11 cellular contexts compared by ENCODE assay signal in genomic region chr1:234476172-234476571, GRCh38. TPM values are rescaled to one million over a fixed set of nuclear protein-coding genes. Genes with fewer than 3 reads are reported as not detected.
A peak's percentile ranks its signal among the peaks of the same experiment; 100 is the strongest.
DNase-seq lines count a peak whose midpoint lies in the region; ATAC-seq, FAIRE-seq and TF ChIP-seq lines count a peak whose summit lies in the region.
"Had no signal": no experiment of that assay in that cellular context is flagged by ENCODE, and none has a peak within 500 bp of the region (broad histone marks: within the 10 kb centered on the region; RNA-seq: fewer than 3 reads in every experiment).

No MANE protein-coding gene starts in this region.

- intact Hi-C loops in HepG2 (cut with micrococcal nuclease; ENCODE audit: unreplicated experiment) (no loop called here), right lobe of liver (cut with DNase I) (no loop called here)

- no peak for TF ChIP-seq EP300 in HepG2 (IDR thresholded peaks at IDR 0.05; ENCODE audit: low read depth in 2 of 2, low read length in 2 of 2)
- TF ChIP-seq EP300 in HepG2 (CRISPR knock-in tag; IDR thresholded peaks at IDR 0.05; ENCODE audit: borderline replicate concordance), result no peak

- POLR2A ChIA-PET in HepG2 (lab: Yijun Ruan, JAX) (no interaction called here), HEK293T (lab: Yijun Ruan, JAX) (no interaction called here)

- DNase-seq in HepG2 (ENCODE audit: low spot score) (no peak), right lobe of liver (no peak), MV-4-11 (lab: John Stamatoyannopoulos, UW) (peak; percentile 45), HPDE6-E6E7 (ENCODE audit: extremely low spot score) (no peak), HEK293T (ENCODE audit: extremely low spot score) (no peak)
- DNase-seq in activated naive CD8-positive, alpha-beta T cell treated with anti-CD3 and anti-CD28 coated beads, Interleukin-2, amount 50 U/mL, for 24 hours, result no peak
- no peak for DNase-seq in activated effector memory CD4-positive, alpha-beta T cell treated with anti-CD3 and anti-CD28 coated beads, Interleukin-2, amount 50 U/mL, for 16 hours
- DNase-seq: activated CD8-positive, alpha-beta memory T cell treated with anti-CD3 and anti-CD28 coated beads, Interleukin-2, amount 50 U/mL, for 4 hours; T-helper 17 cell had no signal

- no peak overlapping the region for H3K9ac ChIP-seq in HepG2 (ENCODE audit: insufficient read depth, low read depth, low read length)

- H3K4me3 ChIP-seq in HepG2 (replicated peaks in 1 of 3; ENCODE audit: insufficient read depth in 1 of 3, low read depth in 2 of 3, low read length in 3 of 3) (no peak overlapping the region), right lobe of liver (no peak overlapping the region)

- H3K4me1 Mint-ChIP-seq in activated naive CD8-positive, alpha-beta T cell treated with anti-CD3 and anti-CD28 coated beads, Interleukin-2, amount 50 U/mL, for 24 hours, result peaks cover 69% of the 10 kb centered on the region

- no peaks in the 10 kb centered on the region for H3K9me3 ChIP-seq in HepG2 (ENCODE audit: low read length)
- H3K9me3 ChIP-seq in right lobe of liver, result no peaks in the 10 kb centered on the region

- H3K79me2 ChIP-seq in HepG2 (ENCODE audit: insufficient read depth, low read length), result peaks cover 39% of the 10 kb centered on the region

- no peak overlapping the region for H3K27ac ChIP-seq in HepG2 (ENCODE audit: extremely low read length, insufficient read depth, low read length)
- no peak overlapping the region for H3K27ac ChIP-seq in right lobe of liver

- H3K27ac Mint-ChIP-seq in activated naive CD8-positive, alpha-beta T cell treated with anti-CD3 and anti-CD28 coated beads, Interleukin-2, amount 50 U/mL, for 24 hours, result peak overlapping the region; percentile 4
- H3K27ac Mint-ChIP-seq: T-helper 17 cell had no signal

- WGBS in HepG2 (ENCODE audit: low lambda C conversion rate), result 76% methylated on average over 5 of the region's 5 CpGs
- WGBS in right lobe of liver (ENCODE audit: insufficient coverage, low coverage, low lambda C conversion rate, missing lambda C conversion rate), result 64% methylated on average over 5 of the region's 5 CpGs

- TF ChIP-seq POLR2A in HepG2 (IDR thresholded peaks at IDR 0.05; ENCODE audit: insufficient read depth in 1 of 2, low read depth in 2 of 2, low read length in 2 of 2), result no peak
- TF ChIP-seq POLR2A in right lobe of liver (IDR thresholded peaks at IDR 0.05), result no peak

- H3K4me1 ChIP-seq in HepG2 (ENCODE audit: insufficient read depth, low read length) (peaks cover 58% of the 10 kb centered on the region), right lobe of liver (peaks cover 0 to 10% (median 0%) of the 10 kb centered on the region in 4 donors)

- no peak for TF ChIP-seq CTCF in HepG2 (CRISPR knock-in tag; IDR thresholded peaks at IDR 0.05)
- TF ChIP-seq CTCF in right lobe of liver (IDR thresholded peaks at IDR 0.05), result no peak

- ATAC-seq in HepG2 (no peak), right lobe of liver (no peak)
- no peak for ATAC-seq in activated naive CD8-positive, alpha-beta T cell treated with anti-CD3 and anti-CD28 coated beads, Interleukin-2, amount 50 U/mL, for 24 hours
- ATAC-seq in activated CD4-positive, CD25-positive, alpha-beta regulatory T cell treated with anti-CD3 and anti-CD28 coated beads, Interleukin-2, amount 50 U/mL, for 24 hours, result no peak
- ATAC-seq: T-helper 17 cell had no signal

- H3K27me3 Mint-ChIP-seq in activated naive CD8-positive, alpha-beta T cell treated with anti-CD3 and anti-CD28 coated beads, Interleukin-2, amount 50 U/mL, for 24 hours, result no peaks in the 10 kb centered on the region
- H3K27me3 Mint-ChIP-seq: T-helper 17 cell had no signal

- TF ChIP-seq RAD21 in HepG2 (CRISPR knock-in tag; IDR thresholded peaks at IDR 0.05), result no peak

- H2AFZ ChIP-seq in HepG2 (ENCODE audit: low read length), result no peak overlapping the region

- H3K4me2 ChIP-seq in HepG2 (ENCODE audit: low read depth, low read length), result peak overlapping the region; percentile 95; the same call in 1 of the 2 replicates

- H3K36me3 ChIP-seq in HepG2 (replicated peaks in 1 of 2; ENCODE audit: control insufficient read depth in 1 of 2, insufficient read depth in 2 of 2, low read length in 2 of 2) (no peaks in the 10 kb centered on the region; a peak in 2 of 5 replicates), right lobe of liver (no peaks in the 10 kb centered on the region)

- no peak for FAIRE-seq in HepG2 (lab: Jason Lieb, UNC)
- FAIRE-seq: endometrium had no signal

- peak overlapping the region; percentile 86 for H3K4me3 Mint-ChIP-seq in activated naive CD8-positive, alpha-beta T cell treated with anti-CD3 and anti-CD28 coated beads, Interleukin-2, amount 50 U/mL, for 24 hours

- peaks cover 17% of the 10 kb centered on the region for H3K36me3 Mint-ChIP-seq in activated naive CD8-positive, alpha-beta T cell treated with anti-CD3 and anti-CD28 coated beads, Interleukin-2, amount 50 U/mL, for 24 hours (ENCODE audit: low read depth)

- H3K27me3 ChIP-seq in HepG2 (ENCODE audit: control insufficient read depth in 1 of 2, insufficient read depth in 2 of 2, low read length in 2 of 2) (peaks cover 0 to 3% of the 10 kb centered on the region in 2 experiments; a peak in 2 of 5 replicates), right lobe of liver (no peaks in the 10 kb centered on the region)

- H3K9me3 Mint-ChIP-seq in activated naive CD8-positive, alpha-beta T cell treated with anti-CD3 and anti-CD28 coated beads, Interleukin-2, amount 50 U/mL, for 24 hours, result no peaks in the 10 kb centered on the region

- no peaks in the 10 kb centered on the region; the same call in 1 of the 2 replicates for H4K20me1 ChIP-seq in HepG2 (ENCODE audit: insufficient read depth, low read length)

- CTCF ChIA-PET in HepG2 (lab: Yijun Ruan, JAX; ENCODE audit: low intra/inter-chr PET ratio, low total read pairs), result no interaction called here
- CTCF ChIA-PET in HEK293T (lab: Yijun Ruan, JAX), result no interaction called here

- in situ Hi-C loops in HepG2 (cut with HindIII; ENCODE audit: extremely low pct_ligation_motif_present, low pct_unique_long_range_greater_than_20kb), result no loop called here

- no TSS peak for BruUV-seq in HepG2 (replicated peaks; lab: Mats Ljungman, UMichigan)

TF ChIP-seq in HepG2, 621 proteins besides CTCF, POLR2A, EP300 and RAD21 (continues in another document):
- TF ChIP-seq ZNF569 (CRISPR knock-in tag; IDR thresholded peaks at IDR 0.05; ENCODE audit: borderline replicate concordance) (no peak), ZNF44 (CRISPR knock-in tag; IDR thresholded peaks at IDR 0.05) (no peak), ZNF773 (CRISPR knock-in tag; IDR thresholded peaks at IDR 0.05; ENCODE audit: borderline replicate concordance) (no peak), ZKSCAN8 (CRISPR knock-in tag; IDR thresholded peaks at IDR 0.05; ENCODE audit: borderline replicate concordance) (no peak), MEIS2 (CRISPR knock-in tag; IDR thresholded peaks at IDR 0.05) (no peak), SMAD3 (CRISPR knock-in tag; IDR thresholded peaks at IDR 0.05) (no peak)

TF ChIP-seq in HEK293T, 16 proteins besides CTCF, POLR2A, EP300 and RAD21:
- TF ChIP-seq CTBP1 (IDR thresholded peaks at IDR 0.05; ENCODE audit: borderline replicate concordance) (no peak), FOXA1 (IDR thresholded peaks at IDR 0.05) (no peak), NFRKB (IDR thresholded peaks at IDR 0.05) (no peak), SUZ12 (IDR thresholded peaks at IDR 0.05) (no peak), TARDBP (IDR thresholded peaks at IDR 0.05) (no peak), PKNOX1 (IDR thresholded peaks at IDR 0.05) (no peak), ARNT (IDR thresholded peaks at IDR 0.05) (no peak), HDGF (IDR thresholded peaks at IDR 0.05; ENCODE audit: borderline replicate concordance) (no peak), ELF4 (IDR thresholded peaks at IDR 0.05) (no peak), LEF1 (IDR thresholded peaks at IDR 0.05; ENCODE audit: borderline replicate concordance) (no peak), SP1 (IDR thresholded peaks at IDR 0.05) (no peak), FOXM1 (IDR thresholded peaks at IDR 0.05; ENCODE audit: borderline replicate concordance) (no peak), FOXK2 (IDR thresholded peaks at IDR 0.05) (no peak)

RNA-seq across cellular contexts. Expression of gene TARBP1, which starts 2.8 kb away (rescaled TPM):
- total RNA-seq in HepG2 (2016; rRNA removed; fragmentation: Illumina TruSeq; extraction: Trizol) (31.0 and 37.7 TPM in 2 replicates), right lobe of liver (10 to 100 TPM in 2 of 6 experiments, 1 to 10 TPM in 4; 7.2 to 16.7 (median 8.0) TPM)
- 8.0 and 10.9 TPM in 2 replicates for total RNA-seq in HepG2 (2016; cell fraction: cytosol; rRNA removed; fragmentation: Illumina TruSeq; extraction: Trizol; ENCODE audit: low read depth)
- total RNA-seq in HepG2 (2016; cell fraction: insoluble cytoplasmic fraction; rRNA removed; fragmentation: Illumina TruSeq; extraction: Trizol), result 33.0 and 39.2 TPM in 2 replicates
- 9.9 and 14.5 TPM in 2 replicates for total RNA-seq in HepG2 (2016; cell fraction: membrane; rRNA removed; fragmentation: Illumina TruSeq; extraction: Trizol)
- total RNA-seq in HepG2 (2016; cell fraction: nucleus; rRNA removed; fragmentation: Illumina TruSeq; extraction: Trizol), result 49.3 and 51.0 TPM in 2 replicates
- polyA plus RNA-seq in HepG2 (2011; rRNA removed), result 58.7 and 67.0 TPM in 2 replicates
- polyA plus RNA-seq in HepG2 (2011; cell fraction: cytosol; rRNA removed), result 15.2 and 18.3 TPM in 2 replicates
- 127 and 145 TPM in 2 replicates for polyA plus RNA-seq in HepG2 (2011; cell fraction: nucleus; rRNA removed)
- 31.2 and 34.3 TPM in 2 replicates for polyA plus RNA-seq in HepG2 (2012)
- 1.00 and 1.2 TPM in 2 replicates for polyA plus RNA-seq in HepG2 (2016; cell fraction: cytosol; fragmentation: Illumina TruSeq; extraction: Trizol; ENCODE audit: low read depth)
- polyA plus RNA-seq in HepG2 (2016; cell fraction: insoluble cytoplasmic fraction; fragmentation: Illumina TruSeq; extraction: Trizol; ENCODE audit: low read depth), result 26.8 and 27.3 TPM in 2 replicates
- polyA plus RNA-seq in HepG2 (2016; cell fraction: membrane; fragmentation: Illumina TruSeq; extraction: Trizol; ENCODE audit: low read depth), result 3.6 and 4.1 TPM in 2 replicates
- 121 and 134 TPM in 2 replicates for polyA plus RNA-seq in HepG2 (2016; cell fraction: nucleus; fragmentation: Illumina TruSeq; extraction: Trizol; ENCODE audit: insufficient read depth, low read depth)
- 15.4 and 29.8 TPM in 2 replicates for polyA minus RNA-seq in HepG2 (2011; rRNA and poly(A)+ RNA removed; ENCODE audit: low replicate concordance)
- 10.9 and 11.5 TPM in 2 replicates for polyA minus RNA-seq in HepG2 (2011; cell fraction: cytosol; rRNA and poly(A)+ RNA removed)
- polyA minus RNA-seq in HepG2 (2011; cell fraction: nucleus; rRNA and poly(A)+ RNA removed), result 73.5 and 78.7 TPM in 2 replicates
